ENCODE assay signal across 8 cellular contexts in genomic region chr21:44874497-44875331, GRCh38. TPM values are rescaled to one million over a fixed set of nuclear protein-coding genes. Genes with fewer than 3 reads are reported as not detected.
DNase-seq lines count a peak whose midpoint lies in the region; ATAC-seq, FAIRE-seq and TF ChIP-seq lines count a peak whose summit lies in the region.

No MANE protein-coding gene starts in this region.

- peaks cover 30% of the 10 kb centered on the region for H3K79me2 ChIP-seq in OCI-LY3 (ENCODE audit: low read length)

- H3K36me3 ChIP-seq in OCI-LY3 (replicated peaks; ENCODE audit: low read depth, low read length), result no peaks in the 10 kb centered on the region

- peak; percentile 64 for FAIRE-seq in GM19239 (lab: Jason Lieb, UNC)

- no peak for ATAC-seq in HG02981 (IDR thresholded peaks at IDR 0.05; ENCODE audit: unreplicated experiment)

- peak overlapping the region; percentile 99 for H3K4me2 ChIP-seq in OCI-LY3 (ENCODE audit: low read length)

- DNase-seq in Ammon's horn (ENCODE audit: low spot score), result peak; percentile 38
- DNase-seq in GM19239 (ENCODE audit: insufficient read length, low spot score), result no peak
- DNase-seq in iPS-NIHi7 (ENCODE audit: extremely low spot score), result peak; percentile 43
- DNase-seq in effector CD4-positive, alpha-beta T cell, result no peak

- H3K4me1 Mint-ChIP-seq in brain, result peaks cover 46% of the 10 kb centered on the region

- H2AFZ ChIP-seq in OCI-LY3 (ENCODE audit: low read depth, low read length), result peak overlapping the region; percentile 87; the same call in 1 of the 2 replicates

- H4K20me1 ChIP-seq in OCI-LY3 (ENCODE audit: insufficient read depth, low read length), result peaks cover 26% of the 10 kb centered on the region

- no peaks in the 10 kb centered on the region for H3K9me3 ChIP-seq in OCI-LY3 (ENCODE audit: insufficient read depth, low read length)

- H3K36me3 Mint-ChIP-seq in brain, result peaks cover 4% of the 10 kb centered on the region

- peaks cover 40% of the 10 kb centered on the region for H3K4me1 ChIP-seq in OCI-LY3 (ENCODE audit: low read length)

- H3K27me3 ChIP-seq in OCI-LY3 (ENCODE audit: low read depth, low read length), result no peaks in the 10 kb centered on the region

- H3K27me3 Mint-ChIP-seq in brain, result peaks cover 40% of the 10 kb centered on the region

- peak overlapping the region; percentile 51 for H3K27ac ChIP-seq in OCI-LY3 (ENCODE audit: low read length)
- peak overlapping the region; percentile 80 to 97 (median 91) for H3K27ac ChIP-seq in skin epidermis

- H3K4me3 Mint-ChIP-seq in brain, result peak overlapping the region; percentile 85 to 89 (median 87)

- H3K9ac ChIP-seq in OCI-LY3 (ENCODE audit: low read length), result peak overlapping the region; percentile 73

- H3K9me3 Mint-ChIP-seq in brain, result peaks cover 0 to 3% (median 3%) of the 10 kb centered on the region in 5 experiments

- TF ChIP-seq CTCF in OCI-LY3 (IDR thresholded peaks at IDR 0.05; ENCODE audit: low read depth, low read length), result no peak
- no peak for TF ChIP-seq CTCF in brain (conservative IDR thresholded peaks at IDR 0.05)

- H3K4me3 ChIP-seq in OCI-LY3 (ENCODE audit: low read length) (peak overlapping the region; percentile 94), skin epidermis (peak overlapping the region; percentile 62 to 97 (median 92))

- peak overlapping the region in 4 of 5 experiments; percentile 21 to 79 (median 46) for H3K27ac Mint-ChIP-seq in brain

RNA-seq across cellular contexts. Expression of gene PTTG1IP, which starts 1.2 kb away (rescaled TPM):
- 335 TPM for polyA plus RNA-seq in brain (ENCODE audit: insufficient read depth, low read depth, low replicate concordance)

RNA-seq across cellular contexts. Expression of gene ITGB2, which starts 46.0 kb away (rescaled TPM):
- 11.3 TPM for polyA plus RNA-seq in brain (ENCODE audit: insufficient read depth, low read depth, low replicate concordance)

RNA-seq across cellular contexts. Expression of gene SUMO3, which starts 56.9 kb away (rescaled TPM):
- polyA plus RNA-seq in brain (ENCODE audit: insufficient read depth, low read depth, low replicate concordance), result 149 TPM

Comparison
In these comparisons a context has a peak if more than half of its experiments do, and no peak if none do; other contexts are left out.
1. DNase-seq: peak in Ammon's horn (single experiment) and iPS-NIHi7 (single experiment); none in GM19239 (single experiment) and effector CD4-positive, alpha-beta T cell (single experiment).